ENCODE assay signal across 14 cellular contexts in genomic region chr3:157115069-157116006, GRCh38. TPM values are rescaled to one million over a fixed set of nuclear protein-coding genes. Genes with fewer than 3 reads are reported as not detected.
A peak's percentile ranks its signal among the peaks of the same experiment; 100 is the strongest.
DNase-seq lines count a peak whose midpoint lies in the region; ATAC-seq, FAIRE-seq and TF ChIP-seq lines count a peak whose summit lies in the region.
"Had no signal": no experiment of that assay in that cellular context is flagged by ENCODE, and none has a peak within 500 bp of the region (broad histone marks: within the 10 kb centered on the region; RNA-seq: fewer than 3 reads in every experiment).

No MANE protein-coding gene starts in this region.

- H3K36me3 ChIP-seq in Panc1 (ENCODE audit: control insufficient read depth, insufficient read depth, low read length) = no peaks in the 10 kb centered on the region
- no peaks in the 10 kb centered on the region for H3K36me3 ChIP-seq in mucosa of descending colon (ENCODE audit: low read depth)
- H3K36me3 ChIP-seq: ascending aorta, SJSA1 had no signal

- ATAC-seq in Panc1 (0 out of 2 replicates have a peak, but pooled peaks have one; percentile 43), mucosa of descending colon (peak; percentile 57)
- ATAC-seq in activated T-cell treated with anti-CD3 and anti-CD28 coated beads, Interleukin-2, amount 50 U/mL, for 4 hours = no peak
- ATAC-seq: natural killer cell had no signal

- no TSS peak for BruUV-seq in Panc1 (replicated peaks; lab: Mats Ljungman, UMichigan)

- H3K27me3 Mint-ChIP-seq in activated T-cell treated with anti-CD3 and anti-CD28 coated beads, Interleukin-2, amount 50 U/mL, for 4 hours (ENCODE audit: low read depth) = no peaks in the 10 kb centered on the region
- H3K27me3 Mint-ChIP-seq: activated B cell treated with CpG ODN at 0.5 μM for 24 hours had no signal

- no peaks in the 10 kb centered on the region for H3K9me3 Mint-ChIP-seq in activated T-cell treated with anti-CD3 and anti-CD28 coated beads, Interleukin-2, amount 50 U/mL, for 4 hours
- H3K9me3 Mint-ChIP-seq: activated B cell treated with CpG ODN at 0.5 μM for 24 hours, natural killer cell had no signal

- H3K4me1 ChIP-seq in Panc1 (ENCODE audit: control insufficient read depth, insufficient read depth, low read length) = peaks cover 4% of the 10 kb centered on the region; the same call in 1 of the 2 replicates
- no peaks in the 10 kb centered on the region for H3K4me1 ChIP-seq in mucosa of descending colon (ENCODE audit: low read depth)
- H3K4me1 ChIP-seq: ascending aorta had no signal

- CTCF ChIA-PET in Panc1 (lab: Charles Lee) = no interaction called here

- no peak for TF ChIP-seq POLR2A in GM12891 (IDR thresholded peaks at IDR 0.05; ENCODE audit: low read depth, low read length)

- H3K27me3 ChIP-seq in Panc1 (ENCODE audit: control insufficient read depth, insufficient read depth, low read length) = no peaks in the 10 kb centered on the region
- H3K27me3 ChIP-seq: ascending aorta, SJSA1 had no signal

- no peak overlapping the region for H3K4me3 ChIP-seq in Panc1 (ENCODE audit: low read depth in 2 of 2, low read length in 2 of 2)
- no peak overlapping the region for H3K4me3 ChIP-seq in fibroblast of the aortic adventitia (ENCODE audit: low read depth, low read length)
- H3K4me3 ChIP-seq in mucosa of descending colon = no peak overlapping the region
- H3K4me3 ChIP-seq: ascending aorta, SJSA1 had no signal

- H3K4me3 Mint-ChIP-seq in activated T-cell treated with anti-CD3 and anti-CD28 coated beads, Interleukin-2, amount 50 U/mL, for 4 hours = no peak overlapping the region
- H3K4me3 Mint-ChIP-seq: activated B cell treated with CpG ODN at 0.5 μM for 24 hours, natural killer cell had no signal

- TF ChIP-seq CTCF in Panc1 (IDR thresholded peaks at IDR 0.05) (no peak), fibroblast of the aortic adventitia (IDR thresholded peaks at IDR 0.05; ENCODE audit: insufficient read depth, low read length) (no peak), mucosa of descending colon (IDR thresholded peaks at IDR 0.05) (no peak)

- POLR2A ChIA-PET in Panc1 (lab: Charles Lee) = no interaction called here

- DNase-seq in Daoy (ENCODE audit: low read depth) (peak; percentile 85), Panc1 (ENCODE audit: low read depth, low spot score) (no peak), fibroblast of the aortic adventitia (ENCODE audit: low read depth) (peak; percentile 57), mucosa of descending colon (no peak), GM12891 (ENCODE audit: insufficient read length, low spot score) (no peak), cerebellar cortex (ENCODE audit: low spot score) (no peak)
- DNase-seq in activated T-cell treated with anti-CD3 and anti-CD28 coated beads, Interleukin-2, amount 50 U/mL, for 4 hours = no peak
- no peak for DNase-seq in NK-92 treated with Interleukin-12 subunit alpha and Interleukin-12 subunit beta, amount 100 ng/mL, for 24 hours (lab: John Stamatoyannopoulos, UW)
- DNase-seq: activated B cell treated with CpG ODN at 0.5 μM for 24 hours, DND-41, natural killer cell, NCI-H446 treated with DMSO at 0.1 percent for 48 hours had no signal

- intact Hi-C loops in Panc1 (cut with micrococcal nuclease; ENCODE audit: unreplicated experiment) (no loop called here), mucosa of descending colon (cut with DNase I, micrococcal nuclease) (no loop called here)

- no peak overlapping the region for H3K27ac ChIP-seq in Panc1 (ENCODE audit: low read length)
- H3K27ac ChIP-seq: ascending aorta, SJSA1 had no signal

- in situ Hi-C loops in Panc1 (cut with HindIII; ENCODE audit: low pct_unique_long_range_greater_than_20kb, low sequenced_read_pairs) = no loop called here

- H3K4me1 Mint-ChIP-seq in activated T-cell treated with anti-CD3 and anti-CD28 coated beads, Interleukin-2, amount 50 U/mL, for 4 hours (ENCODE audit: low read depth) = peaks cover 8% of the 10 kb centered on the region
- H3K4me1 Mint-ChIP-seq: activated B cell treated with CpG ODN at 0.5 μM for 24 hours had no signal

- H3K36me3 Mint-ChIP-seq in activated T-cell treated with anti-CD3 and anti-CD28 coated beads, Interleukin-2, amount 50 U/mL, for 4 hours (ENCODE audit: insufficient read depth) = no peaks in the 10 kb centered on the region
- H3K36me3 Mint-ChIP-seq: natural killer cell had no signal

- FAIRE-seq in GM12891 (lab: Jason Lieb, UNC) = no peak

- no peaks in the 10 kb centered on the region for H3K9me3 ChIP-seq in Panc1 (ENCODE audit: control insufficient read depth, insufficient read depth, low read depth, low read length)
- H3K9me3 ChIP-seq in mucosa of descending colon = no peaks in the 10 kb centered on the region
- H3K9me3 ChIP-seq: ascending aorta, SJSA1 had no signal

TF ChIP-seq in GM12891, 5 proteins besides CTCF, POLR2A, EP300 and RAD21:
- no peak for TF ChIP-seq POLR2AphosphoS5 (IDR thresholded peaks at IDR 0.05; ENCODE audit: low read depth, low read length)
- no peak for TF ChIP-seq TAF1 (IDR thresholded peaks at IDR 0.05; ENCODE audit: low read depth, low read length)
- TF ChIP-seq PAX5 (IDR thresholded peaks at IDR 0.05; ENCODE audit: insufficient read depth, low read length, severe bottlenecking) = no peak
- TF ChIP-seq SPI1 (IDR thresholded peaks at IDR 0.05; ENCODE audit: low read depth, low read length) = no peak
- no peak for TF ChIP-seq POU2F2 (IDR thresholded peaks at IDR 0.05; ENCODE audit: low read depth, low read length)

RNA-seq across cellular contexts. Expression of gene CCNL1, which starts 44.6 kb away (rescaled TPM):
- total RNA-seq in Daoy (2014; rRNA removed; shearing (Covaris generic)) = 91.7 and 94.9 TPM in 2 replicates
- 118 TPM for total RNA-seq in Panc1 (2021; ENCODE audit: unreplicated experiment)
- 48.3 TPM for polyA plus RNA-seq in Panc1 (2012; ENCODE audit: insufficient read length)
- 86.7 and 138 TPM in 2 replicates for total RNA-seq in fibroblast of the aortic adventitia (ENCODE audit: low replicate concordance)
- 100 to 1,000 TPM; 127 to 146 (median 133) TPM for total RNA-seq in mucosa of descending colon
- polyA plus RNA-seq in GM12891 (2012; ENCODE audit: low read depth, missing spikeins) = 114 TPM
- 100 to 1,000 TPM; 138 to 152 (median 151) TPM for total RNA-seq in activated T-cell treated with anti-CD3 and anti-CD28 coated beads, Interleukin-2, amount 50 U/mL, for 4 hours

Comparison
In these comparisons a context has a peak if more than half of its experiments do, and no peak if none do; other contexts are left out.
1. DNase-seq: peak in Daoy (single experiment) and fibroblast of the aortic adventitia (single experiment); none in Panc1 (single experiment), mucosa of descending colon (0 of 3), GM12891 (single experiment), cerebellar cortex (single experiment), activated T-cell treated with anti-CD3 and anti-CD28 coated beads, Interleukin-2, amount 50 U/mL, for 4 hours (single experiment) and NK-92 treated with Interleukin-12 subunit alpha and Interleukin-12 subunit beta, amount 100 ng/mL, for 24 hours (single experiment).
2. ATAC-seq: peak in Panc1 (single experiment) and mucosa of descending colon (single experiment); none in activated T-cell treated with anti-CD3 and anti-CD28 coated beads, Interleukin-2, amount 50 U/mL, for 4 hours (0 of 2).